Comparison of ENCODE assay signal across 26 cellular contexts in genomic region chr7:111333010-111333409, GRCh38.
"Had no signal": no experiment of that assay in that cellular context is flagged by ENCODE, and none has a peak within 500 bp of the region (broad histone marks: within the 10 kb centered on the region; RNA-seq: fewer than 3 reads in every experiment).

No MANE protein-coding gene starts in this region.

- H3K27me3 ChIP-seq: gastrocnemius medialis, neural progenitor cell, ovary, right atrium auricular region, sigmoid colon, testis, tibial nerve, upper lobe of right lung, vagina had no signal

- H3K4me1 ChIP-seq: gastrocnemius medialis, left ventricle myocardium inferior, lower lobe of right lung, neural progenitor cell, right atrium auricular region, sigmoid colon, testis, tibial nerve, upper lobe of right lung, vagina had no signal

- H2AFZ ChIP-seq: neural progenitor cell had no signal

- FAIRE-seq: endothelial cell of umbilical vein, kidney had no signal

- H3K27ac ChIP-seq: gastrocnemius medialis, left ventricle myocardium inferior, lower lobe of right lung, neural progenitor cell, ovary, right atrium auricular region, sigmoid colon, skin epidermis, testis, tibial nerve, upper lobe of right lung, vagina had no signal

- H3K9me3 ChIP-seq: gastrocnemius medialis, lower lobe of right lung, ovary, right atrium auricular region, sigmoid colon, testis, vagina had no signal

- H3K36me3 ChIP-seq: gastrocnemius medialis, left ventricle myocardium inferior, lower lobe of right lung, neural progenitor cell, ovary, right atrium auricular region, sigmoid colon, upper lobe of right lung, vagina had no signal

- H3K4me2 ChIP-seq: neural progenitor cell had no signal

- DNase-seq: effector CD4-positive, alpha-beta T cell; endodermal cell; gastrocnemius medialis; glutamatergic neuron; immature natural killer cell; kidney; left cardiac atrium; left ventricle myocardium inferior; lower lobe of right lung; mesenchymal stem cell; midbrain; nucleus accumbens; ovary; sigmoid colon; stimulated activated CD4-positive, alpha-beta T cell treated with anti-CD3 and anti-CD28 coated beads, Interleukin-2, amount 100 ng/mL, for 24 hours; stimulated activated CD4-positive, alpha-beta T cell treated with anti-CD3 and anti-CD28 coated beads, Interleukin-4, amount 100 ng/mL, for 4 hours; stimulated activated naive B cell treated with anti-CD40 and anti-IgM and Interleukin-4, amounts not matched to agents 10 μg/mL and 1 μg/mL and 100 μg/mL, for 72 hours; stimulated activated naive CD8-positive, alpha-beta T cell treated with anti-CD3 and anti-CD28 coated beads, Interleukin-15, amount 100 ng/mL, for 72 hours; testis; upper lobe of right lung had no signal

- H3K9ac ChIP-seq: neural progenitor cell had no signal

- H3K4me3 ChIP-seq: gastrocnemius medialis, left ventricle myocardium inferior, lower lobe of right lung, neural progenitor cell, ovary, right atrium auricular region, sigmoid colon, skin epidermis, testis, tibial nerve, upper lobe of right lung, vagina had no signal
